In genomic region chr1:177983824-177984528, GRCh38 we compare ENCODE assay signal across 1 cellular context.
TF ChIP-seq lines count a peak whose summit lies in the region.

No MANE protein-coding gene starts in this region.

TF ChIP-seq in K562, 482 proteins besides CTCF, POLR2A, EP300 and RAD21 (continued from another document):
- TF ChIP-seq ZBTB40 (IDR thresholded peaks at IDR 0.05), result peak; percentile 81
- TF ChIP-seq ZBTB40 (CRISPR knock-in tag; IDR thresholded peaks at IDR 0.05), result no peak
- TF ChIP-seq GABPB1 (CRISPR knock-in tag; IDR thresholded peaks at IDR 0.05), result peak; percentile 67
- no peak for TF ChIP-seq PML (IDR thresholded peaks at IDR 0.05; ENCODE audit: low read length)
- TF ChIP-seq YY1 (IDR thresholded peaks at IDR 0.05; ENCODE audit: borderline replicate concordance in 1 of 3, control insufficient read depth in 1 of 3, extremely low read depth in 1 of 3, insufficient read depth in 3 of 3, insufficient read length in 1 of 3, insufficient replicate concordance in 2 of 3, low read depth in 1 of 3, low read length in 2 of 3), result peak; percentile 11 to 92 (median 74)
- peak; percentile 88 to 98 (median 95); a peak in 5 of 6 replicates for TF ChIP-seq ZBTB11 (CRISPR knock-in tag; IDR thresholded peaks at IDR 0.05)
- TF ChIP-seq SIX5 (IDR thresholded peaks at IDR 0.05; ENCODE audit: borderline replicate concordance in 1 of 2, insufficient read depth in 1 of 2, low read depth in 1 of 2, low read length in 2 of 2), result peak; percentile 56 to 59; a peak in 3 of 4 replicates
- no peak for TF ChIP-seq SP2 (IDR thresholded peaks at IDR 0.05; ENCODE audit: extremely low read depth, low read depth, low read length, poor library complexity, severe bottlenecking)
- no peak for TF ChIP-seq BCOR (IDR thresholded peaks at IDR 0.05)
TF ChIP-seq in K562: peak in this region for 13.
